21 cellular contexts compared by ENCODE assay signal in genomic region chr3:113273011-113273410, GRCh38.
"Had no signal": no experiment of that assay in that cellular context is flagged by ENCODE, and none has a peak within 500 bp of the region (broad histone marks: within the 10 kb centered on the region; RNA-seq: fewer than 3 reads in every experiment).

No MANE protein-coding gene starts in this region.

- H3K4me1 Mint-ChIP-seq: stimulated activated effector memory CD8-positive, alpha-beta T cell treated with anti-CD3 and anti-CD28 coated beads, Interleukin-12 subunit alpha, Interleukin-12 subunit beta, amount 100 ng/mL, for 72 hours had no signal

- H3K27ac ChIP-seq: gastrocnemius medialis, hepatocyte, lower lobe of right lung, parathyroid adenoma, right atrium auricular region, testis, tibial artery had no signal

- DNase-seq: cortex of kidney; effector memory CD8-positive, alpha-beta T cell; foreskin fibroblast; gastrocnemius medialis; heart left ventricle; left colon; left ventricle myocardium superior; lower lobe of right lung; natural killer cell; stimulated activated CD4-positive, alpha-beta T cell treated with anti-CD3 and anti-CD28 coated beads, Interleukin-2, amount 100 ng/mL, for 24 hours; stimulated activated CD4-positive, alpha-beta T cell treated with anti-CD3 and anti-CD28 coated beads, Interleukin-4, amount 100 ng/mL, for 24 hours; stimulated activated naive CD4-positive, alpha-beta T cell treated with Interleukin-2 at 50 U/mL for 16 hours; substantia nigra; testis; tibial artery had no signal

- H3K79me2 ChIP-seq: hepatocyte, parathyroid adenoma had no signal

- H3K4me3 Mint-ChIP-seq: effector memory CD8-positive, alpha-beta T cell; natural killer cell; stimulated activated effector memory CD8-positive, alpha-beta T cell treated with anti-CD3 and anti-CD28 coated beads, Interleukin-12 subunit alpha, Interleukin-12 subunit beta, amount 100 ng/mL, for 72 hours had no signal

- H3K36me3 ChIP-seq: gastrocnemius medialis, right atrium auricular region had no signal

- H3K27ac Mint-ChIP-seq: effector memory CD8-positive, alpha-beta T cell; natural killer cell; progenitor cell of endocrine pancreas; stimulated activated effector memory CD8-positive, alpha-beta T cell treated with anti-CD3 and anti-CD28 coated beads, Interleukin-12 subunit alpha, Interleukin-12 subunit beta, amount 100 ng/mL, for 72 hours had no signal

- H3K9me3 Mint-ChIP-seq: effector memory CD8-positive, alpha-beta T cell; natural killer cell; stimulated activated effector memory CD8-positive, alpha-beta T cell treated with anti-CD3 and anti-CD28 coated beads, Interleukin-12 subunit alpha, Interleukin-12 subunit beta, amount 100 ng/mL, for 72 hours; type B pancreatic cell had no signal

- H2AFZ ChIP-seq: hepatocyte, parathyroid adenoma had no signal

- H3K9ac ChIP-seq: parathyroid adenoma had no signal

- H3K27me3 Mint-ChIP-seq: progenitor cell of endocrine pancreas, type B pancreatic cell had no signal

- H3K4me3 ChIP-seq: gastrocnemius medialis, heart left ventricle, hepatocyte, lower lobe of right lung, right atrium auricular region, testis, tibial artery had no signal

- H3K36me3 Mint-ChIP-seq: natural killer cell; stimulated activated effector memory CD8-positive, alpha-beta T cell treated with anti-CD3 and anti-CD28 coated beads, Interleukin-12 subunit alpha, Interleukin-12 subunit beta, amount 100 ng/mL, for 72 hours had no signal

- H3K4me2 ChIP-seq: hepatocyte had no signal

- H3K4me1 ChIP-seq: parathyroid adenoma had no signal

- H3K27me3 ChIP-seq: gastrocnemius medialis, heart left ventricle, hepatocyte, right atrium auricular region, testis, tibial artery had no signal

- H3K9me3 ChIP-seq: gastrocnemius medialis, heart left ventricle, lower lobe of right lung, right atrium auricular region, testis, tibial artery had no signal
